8 cellular contexts compared by ENCODE assay signal in genomic region chr12:109461846-109462766, GRCh38. TPM values are rescaled to one million over a fixed set of nuclear protein-coding genes. Genes with fewer than 3 reads are reported as not detected.
DNase-seq lines count a peak whose midpoint lies in the region; ATAC-seq and TF ChIP-seq lines count a peak whose summit lies in the region.

No MANE protein-coding gene starts in this region.

- peak in 2 of 4 donors; percentile 49 to 87 for TF ChIP-seq EP300 in sigmoid colon (IDR thresholded peaks at IDR 0.05)

- TF ChIP-seq CTCF in HL-60 (IDR thresholded peaks at IDR 0.05; ENCODE audit: insufficient read depth, low read length) (no peak), ascending aorta (IDR thresholded peaks at IDR 0.05) (no peak), sigmoid colon (IDR thresholded peaks at IDR 0.05) (no peak)

- peak overlapping the region; percentile 74 for H3K27ac ChIP-seq in HL-60 (replicated peaks)
- peak overlapping the region; percentile 96 to 99 for H3K27ac ChIP-seq in ascending aorta
- peak overlapping the region; percentile 92 to 98 (median 96) for H3K27ac ChIP-seq in sigmoid colon
- H3K27ac ChIP-seq in neuronal stem cell (replicated peaks; ENCODE audit: low read length): no peak overlapping the region

- H3K18ac ChIP-seq in neuronal stem cell (ENCODE audit: low read length): no peak overlapping the region

- H2BK5ac ChIP-seq in neuronal stem cell (ENCODE audit: low read length): no peak overlapping the region

- no peak overlapping the region for H2AK5ac ChIP-seq in neuronal stem cell (ENCODE audit: low read depth, low read length)

- H3K4me2 ChIP-seq in neuronal stem cell (ENCODE audit: insufficient read depth, low read length, poor library complexity, severe bottlenecking): no peak overlapping the region

- ATAC-seq in GM19351 (IDR thresholded peaks at IDR 0.05; ENCODE audit: unreplicated experiment) (no peak), GM18861 (IDR thresholded peaks at IDR 0.05; ENCODE audit: unreplicated experiment) (no peak)

- DNase-seq in HL-60 (ENCODE audit: low read depth in 1 of 2, low spot score in 1 of 2) (no peak), ascending aorta (ENCODE audit: low spot score in 2 of 2) (peak in 1 of 2 donors; percentile 95), hippocampal formation (lab: John Stamatoyannopoulos, UW) (peak; percentile 17 to 36), sigmoid colon (peak; percentile 96), NCI-H1092 treated with DMSO at 0.1 percent for 48 hours (lab: John Stamatoyannopoulos, UW) (no peak), neuronal stem cell (ENCODE audit: low spot score) (no peak)

- H3K23ac ChIP-seq in neuronal stem cell (ENCODE audit: low read depth, low read length, poor library complexity): no peak overlapping the region

- no peak overlapping the region for H4K91ac ChIP-seq in neuronal stem cell (ENCODE audit: low read depth, low read length, poor library complexity)

- no peak overlapping the region for H3K14ac ChIP-seq in neuronal stem cell (ENCODE audit: low read length)

- H2AFZ ChIP-seq in neuronal stem cell (ENCODE audit: low read length): no peak overlapping the region

- H3K4ac ChIP-seq in neuronal stem cell (ENCODE audit: low read length): no peak overlapping the region

- 38 to 70% methylated on average over 13 of the region's 13 CpGs for WGBS in sigmoid colon, 2 donors
- no CpG with 5 or more reads among the region's 13 CpGs for WGBS in neuronal stem cell (ENCODE audit: extremely low coverage in 2 of 2, insufficient read length in 2 of 2, insufficient replicate concordance in 1 of 2), 2 donors

- no peak for TF ChIP-seq POLR2A in sigmoid colon (IDR thresholded peaks at IDR 0.05)

- H3K27me3 ChIP-seq in HL-60 (ENCODE audit: insufficient read depth, poor library complexity, severe bottlenecking) (no peaks in the 10 kb centered on the region), ascending aorta (no peaks in the 10 kb centered on the region), sigmoid colon (no peaks in the 10 kb centered on the region), neuronal stem cell (ENCODE audit: control insufficient read depth in 3 of 3, insufficient read depth in 3 of 3, low read depth in 1 of 3, low read length in 3 of 3) (no peaks in the 10 kb centered on the region)

- H2BK120ac ChIP-seq in neuronal stem cell (ENCODE audit: low read depth, low read length): no peak overlapping the region

- H3K4me3 ChIP-seq in HL-60 (replicated peaks; ENCODE audit: insufficient read depth, low read length) (no peak overlapping the region), ascending aorta (no peak overlapping the region), sigmoid colon (peak overlapping the region in 2 of 4 donors; percentile 13 to 24), neuronal stem cell (ENCODE audit: low read length in 2 of 2) (no peak overlapping the region)

- H3K9me3 ChIP-seq in ascending aorta (no peaks in the 10 kb centered on the region), sigmoid colon (no peaks in the 10 kb centered on the region), neuronal stem cell (replicated peaks in 1 of 2; ENCODE audit: control insufficient read depth in 2 of 2, insufficient read depth in 1 of 2, low read depth in 1 of 2, low read length in 2 of 2) (no peaks in the 10 kb centered on the region)

- peaks cover 18 to 27% of the 10 kb centered on the region in 2 donors for H3K36me3 ChIP-seq in ascending aorta
- H3K36me3 ChIP-seq in sigmoid colon: peaks cover 0 to 16% (median 8%) of the 10 kb centered on the region in 4 donors
- H3K36me3 ChIP-seq in neuronal stem cell (replicated peaks in 1 of 2; ENCODE audit: control insufficient read depth in 2 of 2, insufficient read depth in 2 of 2, low read length in 2 of 2): peaks cover 4 to 66% of the 10 kb centered on the region in 2 donors

- H2BK15ac ChIP-seq in neuronal stem cell (ENCODE audit: low read length): no peak overlapping the region

- H2BK12ac ChIP-seq in neuronal stem cell (ENCODE audit: low read length): no peak overlapping the region

- no peak overlapping the region for H3K9ac ChIP-seq in neuronal stem cell (ENCODE audit: low read depth, low read length, poor library complexity)

- intact Hi-C loops in ascending aorta (cut with DNase I) (loop anchor here (5.0 to 10.0 kb wide), 4 partner anchors 367 to 1157 kb away; partner anchors contain the start of genes ALKBH2, CMKLR1 and UNG), sigmoid colon (cut with DNase I) (loop anchor here (5.0 kb wide), 1 partner anchor 350 kb away; no protein-coding TSS in a partner anchor)

- no peak overlapping the region for H4K8ac ChIP-seq in neuronal stem cell (ENCODE audit: low read depth, low read length)

- H3K4me1 ChIP-seq in ascending aorta (peaks cover 64 to 94% of the 10 kb centered on the region in 2 donors), sigmoid colon (peaks cover 0 to 100% (median 99%) of the 10 kb centered on the region in 4 donors), neuronal stem cell (ENCODE audit: control insufficient read depth in 2 of 2, insufficient read depth in 1 of 2, low read depth in 1 of 2, low read length in 2 of 2) (peaks cover 37 to 82% of the 10 kb centered on the region in 2 donors)

- peaks cover 9% of the 10 kb centered on the region for H3K79me1 ChIP-seq in neuronal stem cell (ENCODE audit: low read depth, low read length)

RNA-seq across cellular contexts. Expression of gene KCTD10, which starts 15.0 kb away (rescaled TPM):
- total RNA-seq in ascending aorta (102 TPM), sigmoid colon (100 to 1,000 TPM in 2 of 4 donors, 10 to 100 TPM in 2; 82.8 to 123 (median 101) TPM)
- 10 to 100 TPM; 53.5 to 79.8 (median 54.2) TPM for polyA plus RNA-seq in sigmoid colon
- 32.1 TPM for polyA plus RNA-seq in neuronal stem cell (2013, experiment 1 of 2)
- polyA plus RNA-seq in neuronal stem cell (2013, experiment 2 of 2): 35.4 TPM

RNA-seq across cellular contexts. Expression of gene UBE3B, which starts 15.3 kb away (rescaled TPM):
- 19.1 TPM for total RNA-seq in ascending aorta
- total RNA-seq in sigmoid colon: 10 to 100 TPM; 48.4 to 67.7 (median 56.2) TPM
- 10 to 100 TPM; 15.3 to 20.8 (median 16.2) TPM for polyA plus RNA-seq in sigmoid colon
- polyA plus RNA-seq in neuronal stem cell (2013, experiment 1 of 2): 17.1 TPM
- 17.7 TPM for polyA plus RNA-seq in neuronal stem cell (2013, experiment 2 of 2)

Comparison
In these comparisons a context has a peak if more than half of its experiments do, and no peak if none do; other contexts are left out.
1. DNase-seq: peak in hippocampal formation (2 of 2) and sigmoid colon (single experiment); none in HL-60 (0 of 2), NCI-H1092 treated with DMSO at 0.1 percent for 48 hours (single experiment) and neuronal stem cell (single experiment).